Comparison of ENCODE assay signal across 13 cellular contexts in genomic region chr11:4551346-4551979, GRCh38. TPM values are rescaled to one million over a fixed set of nuclear protein-coding genes. Genes with fewer than 3 reads are reported as not detected.
DNase-seq lines count a peak whose midpoint lies in the region; ATAC-seq and TF ChIP-seq lines count a peak whose summit lies in the region.
"Had no signal": no experiment of that assay in that cellular context is flagged by ENCODE, and none has a peak within 500 bp of the region (broad histone marks: within the 10 kb centered on the region; RNA-seq: fewer than 3 reads in every experiment).

No MANE protein-coding gene starts in this region.

- CTCF ChIA-PET in Panc1 (lab: Charles Lee) = interaction anchor here (0.6 to 1.5 kb wide), 2 partner anchors 19 to 364 kb away, joined by 3 to 4 read pairs; no protein-coding TSS in a partner anchor

- BruUV-seq in Panc1 (replicated peaks; lab: Mats Ljungman, UMichigan) = no TSS peak

- POLR2A ChIA-PET in Panc1 (lab: Charles Lee) = no interaction called here

- H3K4me3 ChIP-seq in AG10803 (ENCODE audit: low read length) (no peak overlapping the region), Panc1 (ENCODE audit: low read depth in 2 of 2, low read length in 2 of 2) (no peak overlapping the region)

- H3K27me3 ChIP-seq in Panc1 (ENCODE audit: control insufficient read depth, insufficient read depth, low read length) = peaks cover 3% of the 10 kb centered on the region; the same call in 1 of the 2 replicates

- H3K4me1 ChIP-seq in Panc1 (ENCODE audit: control insufficient read depth, insufficient read depth, low read length) = no peaks in the 10 kb centered on the region

- H3K27ac ChIP-seq in Panc1 (ENCODE audit: low read length) = no peak overlapping the region

- intact Hi-C loops in Panc1 (cut with micrococcal nuclease; ENCODE audit: unreplicated experiment) = no loop called here

- TF ChIP-seq CTCF in AG10803 (conservative IDR thresholded peaks at IDR 0.05; ENCODE audit: low read length) (peak; percentile 28), GM13977 (IDR thresholded peaks at IDR 0.05; ENCODE audit: extremely low read depth, insufficient read depth, missing control alignments) (peak; percentile 47), Panc1 (IDR thresholded peaks at IDR 0.05) (peak; percentile 71)

- in situ Hi-C loops in GM13977 (cut with MboI; ENCODE audit: low pct_unique_long_range_greater_than_20kb, low sequenced_read_pairs, unreplicated experiment) (no loop called here), Panc1 (cut with HindIII; ENCODE audit: low pct_unique_long_range_greater_than_20kb, low sequenced_read_pairs) (no loop called here)

- no peaks in the 10 kb centered on the region for H3K9me3 ChIP-seq in Panc1 (ENCODE audit: control insufficient read depth, insufficient read depth, low read depth, low read length)

- no peaks in the 10 kb centered on the region for H3K36me3 ChIP-seq in Panc1 (ENCODE audit: control insufficient read depth, insufficient read depth, low read length)

- DNase-seq in AG10803 (ENCODE audit: low read depth) (no peak), GM13977 (ENCODE audit: low spot score) (no peak), Panc1 (ENCODE audit: low read depth, low spot score) (no peak), germinal center (ENCODE audit: low spot score) (peak; percentile 14), AG08395 (ENCODE audit: low spot score) (no peak), NCI-H774 (lab: John Stamatoyannopoulos, UW) (no peak)
- no peak for DNase-seq in NK-92 treated with Interleukin-12 subunit alpha and Interleukin-12 subunit beta, amount 100 ng/mL, for 24 hours (lab: John Stamatoyannopoulos, UW)
- DNase-seq in activated CD4-positive, alpha-beta T cell treated with anti-CD3 and anti-CD28 coated beads, Interleukin-2, amount 50 U/mL, for 1 hour = no peak
- DNase-seq: activated B cell treated with CpG ODN at 0.5 μM for 24 hours; activated naive CD8-positive, alpha-beta T cell treated with anti-CD3 and anti-CD28 coated beads, Interleukin-2, amount 10 ng/mL, durations not matched to agents 7 days and 5 days; foreskin melanocyte; stimulated activated CD4-positive, alpha-beta T cell treated with anti-CD3 and anti-CD28 coated beads, Interleukin-1b, Interleukin-23, amount 100 ng/mL, for 48 hours had no signal

- peak; percentile 42; the same call in 1 of the 2 replicates for ATAC-seq in Panc1

RNA-seq across cellular contexts. Expression of gene OR52M1, which starts 6.5 kb away (rescaled TPM):
- not detected for total RNA-seq in Panc1 (2021; ENCODE audit: unreplicated experiment)
- polyA plus RNA-seq in Panc1 (2012; ENCODE audit: insufficient read length) = not detected
- total RNA-seq: activated B cell treated with CpG ODN at 0.5 μM for 24 hours; activated naive CD8-positive, alpha-beta T cell treated with anti-CD3 and anti-CD28 coated beads, Interleukin-2, amount 10 ng/mL, durations not matched to agents 7 days and 5 days had no signal
- polyA plus RNA-seq: thymus had no signal

RNA-seq across cellular contexts. Expression of gene OR52I2, which starts 30.1 kb away (rescaled TPM):
- not detected for total RNA-seq in Panc1 (2021; ENCODE audit: unreplicated experiment)
- polyA plus RNA-seq in Panc1 (2012; ENCODE audit: insufficient read length) = not detected
- total RNA-seq: activated B cell treated with CpG ODN at 0.5 μM for 24 hours; activated naive CD8-positive, alpha-beta T cell treated with anti-CD3 and anti-CD28 coated beads, Interleukin-2, amount 10 ng/mL, durations not matched to agents 7 days and 5 days had no signal

RNA-seq across cellular contexts. Expression of gene OR52I1, which starts 42.4 kb away (rescaled TPM):
- total RNA-seq in Panc1 (2021; ENCODE audit: unreplicated experiment) = not detected
- polyA plus RNA-seq in Panc1 (2012; ENCODE audit: insufficient read length) = not detected
- total RNA-seq: activated B cell treated with CpG ODN at 0.5 μM for 24 hours; activated naive CD8-positive, alpha-beta T cell treated with anti-CD3 and anti-CD28 coated beads, Interleukin-2, amount 10 ng/mL, durations not matched to agents 7 days and 5 days had no signal

RNA-seq across cellular contexts. Expression of gene TRIM68, which starts 56.6 kb away (rescaled TPM):
- total RNA-seq in Panc1 (2021; ENCODE audit: unreplicated experiment) = 18.5 TPM
- polyA plus RNA-seq in Panc1 (2012; ENCODE audit: insufficient read length) = 12.8 TPM
